In the genomic region with DNA sequence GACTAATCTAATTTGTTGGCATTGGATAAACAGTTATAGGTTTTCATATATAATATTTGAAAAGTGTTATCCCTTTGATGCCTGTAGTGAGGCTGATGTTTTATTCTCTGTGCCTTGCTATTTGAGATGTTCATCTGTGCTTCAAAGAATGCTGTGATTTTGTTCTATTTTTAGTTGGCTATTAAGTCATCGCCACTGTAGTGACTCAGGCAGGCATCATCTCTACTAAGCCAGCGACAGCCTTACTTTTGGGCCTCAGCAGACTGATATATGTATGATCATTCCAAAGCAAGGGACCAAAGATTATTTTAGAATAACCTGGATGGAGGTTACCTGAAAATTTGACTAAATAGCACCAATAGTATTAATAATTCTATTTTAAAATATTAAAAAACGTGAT, we compare ENCODE assay signal across 13 cellular contexts.
DNase-seq lines count a peak whose midpoint lies in the region; FAIRE-seq and TF ChIP-seq lines count a peak whose summit lies in the region.
"Had no signal": no experiment of that assay in that cellular context is flagged by ENCODE, and none has a peak within 500 bp of the region (broad histone marks: within the 10 kb centered on the region; RNA-seq: fewer than 3 reads in every experiment).

No MANE protein-coding gene starts in this region.

- H3K27ac ChIP-seq in AG04450 (ENCODE audit: low read depth, low read length) (no peak overlapping the region), hepatocyte (no peak overlapping the region)
- H3K27ac ChIP-seq: cardiac muscle cell had no signal

- 74% methylated on average over 3 of the region's 3 CpGs for WGBS in hepatocyte (ENCODE audit: low lambda C conversion rate, missing lambda C conversion rate)

- H3K27me3 ChIP-seq in AG04450 (ENCODE audit: control insufficient read depth, insufficient read depth, low read length): no peaks in the 10 kb centered on the region
- no peaks in the 10 kb centered on the region for H3K27me3 ChIP-seq in bronchial epithelial cell (ENCODE audit: control insufficient read depth, insufficient read depth, low read length)
- no peaks in the 10 kb centered on the region for H3K27me3 ChIP-seq in hepatocyte
- H3K27me3 ChIP-seq in H7 (ENCODE audit: control insufficient read depth, insufficient read depth, low read length): no peaks in the 10 kb centered on the region
- H3K27me3 ChIP-seq: cardiac muscle cell had no signal

- H4K20me1 ChIP-seq in hepatocyte (ENCODE audit: insufficient read depth, poor library complexity, severe bottlenecking): no peaks in the 10 kb centered on the region

- CTCF ChIA-PET in AG04450 (lab: Charles Lee): no interaction called here

- no peaks in the 10 kb centered on the region for H3K9me2 ChIP-seq in hepatocyte (replicated peaks; ENCODE audit: insufficient read depth)

- TF ChIP-seq CTCF in AG04450 (IDR thresholded peaks at IDR 0.05; ENCODE audit: low read depth, low read length) (no peak), bronchial epithelial cell (IDR thresholded peaks at IDR 0.05; ENCODE audit: insufficient read depth, low read length, severe bottlenecking) (no peak), hepatocyte (IDR thresholded peaks at IDR 0.05; ENCODE audit: poor library complexity) (no peak)

- no peak overlapping the region for H2AFZ ChIP-seq in hepatocyte

- no peak overlapping the region for H3K4me3 ChIP-seq in AG04450 (ENCODE audit: low read depth, low read length)
- no peak overlapping the region for H3K4me3 ChIP-seq in bronchial epithelial cell (ENCODE audit: low read depth, low read length)
- no peak overlapping the region for H3K4me3 ChIP-seq in hepatocyte
- H3K4me3 ChIP-seq in H7 (ENCODE audit: insufficient read depth, low read depth, low read length): no peak overlapping the region
- H3K4me3 ChIP-seq: cardiac muscle cell had no signal

- FAIRE-seq in bronchial epithelial cell (lab: Jason Lieb, UNC): no peak

- POLR2A ChIA-PET in AG04450 (lab: Yijun Ruan, JAX): no interaction called here

- intact Hi-C loops in posterior vena cava (cut with DNase I): no loop called here

- no peaks in the 10 kb centered on the region for H3K79me2 ChIP-seq in hepatocyte

- no peaks in the 10 kb centered on the region for H3K9me3 ChIP-seq in AG04450 (ENCODE audit: control insufficient read depth, insufficient read depth, low read length)
- no peaks in the 10 kb centered on the region for H3K9me3 ChIP-seq in hepatocyte (ENCODE audit: low read depth)

- no peaks in the 10 kb centered on the region for H3K4me1 ChIP-seq in hepatocyte (ENCODE audit: insufficient read depth)

- no peaks in the 10 kb centered on the region for H3K36me3 ChIP-seq in bronchial epithelial cell (ENCODE audit: control insufficient read depth, insufficient read depth, low read length)
- H3K36me3 ChIP-seq in hepatocyte (replicated peaks; ENCODE audit: insufficient read depth, low read depth): no peaks in the 10 kb centered on the region
- H3K36me3 ChIP-seq in H7 (replicated peaks; ENCODE audit: control insufficient read depth, insufficient read depth, low read length): no peaks in the 10 kb centered on the region
- H3K36me3 ChIP-seq: cardiac muscle cell had no signal

- DNase-seq in AG04450 (ENCODE audit: low read depth, low spot score): peak; percentile 36
- DNase-seq in LHCN-M2 (ENCODE audit: low read depth): peak; percentile 77
- DNase-seq in bronchial epithelial cell (ENCODE audit: low read depth): peak; percentile 31
- DNase-seq in kidney glomerular epithelial cell (lab: John Stamatoyannopoulos, UW): peak; percentile 40
- no peak for DNase-seq in hepatocyte (ENCODE audit: low spot score)
- no peak for DNase-seq in posterior vena cava (ENCODE audit: low spot score)
- DNase-seq in NCI-H2196 (lab: John Stamatoyannopoulos, UW; ENCODE audit: unreplicated experiment): no peak
- DNase-seq in H7: no peak
- DNase-seq: activated B cell treated with CpG ODN at 0.5 μM for 24 hours; activated T-cell treated with anti-CD3 and anti-CD28 coated beads, Interleukin-2, amount 50 U/mL, for 48 hours; mesendoderm; Right ventricle myocardium superior had no signal

- H3K4me2 ChIP-seq in hepatocyte: no peak overlapping the region

Comparison
In these comparisons a context has a peak if more than half of its experiments do, and no peak if none do; other contexts are left out.
1. DNase-seq: peak in AG04450 (single experiment), LHCN-M2 (single experiment), bronchial epithelial cell (single experiment) and kidney glomerular epithelial cell (single experiment); none in hepatocyte (single experiment), posterior vena cava (single experiment), NCI-H2196 (single experiment) and H7 (single experiment).